Comparison of ENCODE assay signal across 19 cellular contexts in genomic region chr21:45588086-45588825, GRCh38. TPM values are rescaled to one million over a fixed set of nuclear protein-coding genes. Genes with fewer than 3 reads are reported as not detected.
"Had no signal": no experiment of that assay in that cellular context is flagged by ENCODE, and none has a peak within 500 bp of the region (broad histone marks: within the 10 kb centered on the region; RNA-seq: fewer than 3 reads in every experiment).

No MANE protein-coding gene starts in this region.

- H3K27ac Mint-ChIP-seq: activated T-helper 1 cell treated with anti-CD3 and anti-CD28 coated beads, Interleukin-12 subunit alpha, Interleukin-12 subunit beta, Interleukin-2, Interleukin-4 antibody, amounts not matched to agents 30 ng/mL and 10 ng/mL and 1 ng/mL, durations not matched to agents 14 hours and 24 hours and 36 hours had no signal

- DNase-seq: activated CD4-positive, alpha-beta T cell treated with anti-CD3 and anti-CD28 coated beads, Interleukin-2, amount 50 U/mL, for 1 hour; activated CD4-positive, CD25-positive, alpha-beta regulatory T cell; activated naive CD4-positive, alpha-beta T cell treated with anti-CD3 and anti-CD28 coated beads, Interleukin-2, amount 50 U/mL, for 16 hours; mucosa of descending colon; small intestine; stimulated activated CD4-positive, alpha-beta T cell treated with anti-CD3 and anti-CD28 coated beads, Interleukin-4, amount 100 ng/mL, for 4 hours; stimulated activated CD8-positive, alpha-beta memory T cell treated with anti-CD3 and anti-CD28 coated beads, Interleukin-4, amount 100 ng/mL, for 48 hours; stimulated activated naive CD4-positive, alpha-beta T cell treated with Interleukin-2 at 50 U/mL for 16 hours; upper lobe of left lung had no signal

- FAIRE-seq: astrocyte, bronchial epithelial cell, endometrium, keratinocyte, small intestine, TTC549 had no signal

- H3K36me3 ChIP-seq: left lung, upper lobe of left lung had no signal

- H3K4me3 Mint-ChIP-seq: activated T-helper 1 cell treated with anti-CD3 and anti-CD28 coated beads, Interleukin-12 subunit alpha, Interleukin-12 subunit beta, Interleukin-2, Interleukin-4 antibody, amounts not matched to agents 30 ng/mL and 10 ng/mL and 1 ng/mL, durations not matched to agents 14 hours and 24 hours and 36 hours had no signal

- H3K4me3 ChIP-seq: dorsolateral prefrontal cortex, left lung, mucosa of descending colon, upper lobe of left lung had no signal

- ATAC-seq: esophagus mucosa; left lung; mucosa of descending colon; naive thymus-derived CD4-positive, alpha-beta T cell had no signal

- H3K27ac ChIP-seq: dorsolateral prefrontal cortex, left lung, upper lobe of left lung had no signal

RNA-seq across cellular contexts. Expression of gene PCBP3, which starts 55.3 kb away (rescaled TPM):
- total RNA-seq: bronchial epithelial cell had no signal
